14 cellular contexts compared by ENCODE assay signal in genomic region chr18:12257996-12258718, GRCh38. TPM values are rescaled to one million over a fixed set of nuclear protein-coding genes. Genes with fewer than 3 reads are reported as not detected.
"Had no signal": no experiment of that assay in that cellular context is flagged by ENCODE, and none has a peak within 500 bp of the region (broad histone marks: within the 10 kb centered on the region; RNA-seq: fewer than 3 reads in every experiment).

No MANE protein-coding gene starts in this region.

- ATAC-seq: activated naive CD8-positive, alpha-beta T cell treated with anti-CD3 and anti-CD28 coated beads, Interleukin-2, amount 50 U/mL, for 24 hours; mucosa of descending colon; naive thymus-derived CD8-positive, alpha-beta T cell; WTC11 had no signal

- DNase-seq: activated CD4-positive, alpha-beta T cell treated with anti-CD3 and anti-CD28 coated beads, Interleukin-2, amount 10 ng/mL, durations not matched to agents 24 days and 14 days; activated naive CD4-positive, alpha-beta T cell treated with Interleukin-2 at 50 U/mL for 16 hours; activated naive CD8-positive, alpha-beta T cell treated with anti-CD3 and anti-CD28 coated beads, Interleukin-2, amount 50 U/mL, for 24 hours; cortex of kidney; effector CD8-positive, alpha-beta T cell; mucosa of descending colon; naive thymus-derived CD8-positive, alpha-beta T cell; stimulated activated CD4-positive, alpha-beta T cell treated with anti-CD3 and anti-CD28 coated beads, Interleukin-12 subunit alpha, Interleukin-12 subunit beta, amount 100 ng/mL, for 4 hours; stimulated activated naive CD4-positive, alpha-beta T cell treated with Interleukin-2 at 50 U/mL for 16 hours had no signal

- H3K9me3 ChIP-seq: mucosa of descending colon had no signal

- H3K4me3 ChIP-seq: mucosa of descending colon had no signal

RNA-seq across cellular contexts. Expression of gene CIDEA, which starts 4.0 kb away (rescaled TPM):
- total RNA-seq: activated CD4-positive, alpha-beta T cell treated with anti-CD3 and anti-CD28 coated beads, Interleukin-2, amount 10 ng/mL, durations not matched to agents 24 days and 14 days; fibroblast of villous mesenchyme; naive thymus-derived CD8-positive, alpha-beta T cell; progenitor cell of endocrine pancreas; T-helper 1 cell treated with Interleukin-12 subunit alpha and Interleukin-12 subunit beta and Interleukin-4 antibody, amounts not matched to agents 30 ng/mL and 1 ng/mL, for 36 hours; ureter had no signal
- polyA plus RNA-seq: naive thymus-derived CD8-positive, alpha-beta T cell had no signal
